1 cellular context compared by ENCODE assay signal in genomic region chr12:89919241-89919906, GRCh38.
TF ChIP-seq lines count a peak whose summit lies in the region.

No MANE protein-coding gene starts in this region.

TF ChIP-seq in H1, 55 proteins besides CTCF, POLR2A, EP300 and RAD21 (continued from another document):
- TF ChIP-seq, protein P1, sequence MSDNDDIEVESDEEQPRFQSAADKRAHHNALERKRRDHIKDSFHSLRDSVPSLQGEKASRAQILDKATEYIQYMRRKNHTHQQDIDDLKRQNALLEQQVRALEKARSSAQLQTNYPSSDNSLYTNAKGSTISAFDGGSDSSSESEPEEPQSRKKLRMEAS (IDR thresholded peaks at IDR 0.05), result peak; percentile 81
- no peak for TF ChIP-seq CEBPB (IDR thresholded peaks at IDR 0.05; ENCODE audit: low read depth, low read length)
